ENCODE assay signal across 8 cellular contexts in the genomic region with DNA sequence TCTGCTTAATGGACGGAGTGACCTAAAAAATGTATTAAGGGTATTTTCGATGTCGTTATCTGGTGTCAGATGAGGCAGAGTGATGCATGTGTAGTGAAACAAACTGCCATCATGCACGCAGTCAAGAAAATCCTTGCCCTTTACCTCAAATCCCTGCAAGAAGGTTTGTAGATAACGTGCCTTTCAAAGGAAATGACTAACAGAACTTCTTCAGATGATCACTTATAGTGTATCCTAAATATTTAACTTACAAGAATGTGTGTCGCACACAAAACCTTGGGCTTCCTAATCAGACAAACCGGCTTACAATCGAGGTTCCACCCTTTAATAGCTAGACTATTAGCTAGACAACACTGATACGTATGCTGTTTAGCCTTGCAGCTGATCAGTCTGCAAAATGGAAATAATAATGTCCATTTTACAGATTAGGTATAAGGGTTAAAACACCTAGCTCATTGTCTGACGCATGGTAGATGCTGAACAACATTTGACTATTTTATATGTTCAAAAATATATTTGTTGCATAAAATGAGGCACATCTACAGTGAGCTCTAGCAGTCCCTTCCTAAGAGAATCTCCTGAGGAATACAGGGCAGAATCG. TPM values are rescaled to one million over a fixed set of nuclear protein-coding genes. Genes with fewer than 3 reads are reported as not detected.
A peak's percentile ranks its signal among the peaks of the same experiment; 100 is the strongest.
DNase-seq lines count a peak whose midpoint lies in the region; ATAC-seq and TF ChIP-seq lines count a peak whose summit lies in the region.

No MANE protein-coding gene starts in this region.

- POLR2A ChIA-PET in CD4-positive, alpha-beta T cell (lab: Charles Lee): interaction anchor here (0.8 kb wide), 1 partner anchor 285 kb away, joined by 3 read pairs; the partner anchor contains the start of gene WDR41

- no peak for DNase-seq in CD4-positive, alpha-beta T cell
- DNase-seq in caudate nucleus (lab: John Stamatoyannopoulos, UW) (no peak), nephron progenitor cell (no peak), GOT3 (lab: John Stamatoyannopoulos, UW) (no peak), NCI-H446 treated with DMSO at 0.1 percent for 48 hours (lab: John Stamatoyannopoulos, UW) (no peak)

- H3K9me3 ChIP-seq in CD4-positive, alpha-beta T cell (ENCODE audit: control insufficient read depth, low read length): no peaks in the 10 kb centered on the region

- ATAC-seq in CD4-positive, alpha-beta T cell (ENCODE audit: poor library complexity): peak; percentile 1
- ATAC-seq in HG03442 (IDR thresholded peaks at IDR 0.05; ENCODE audit: unreplicated experiment): peak; percentile 1
- ATAC-seq in GM18861 (IDR thresholded peaks at IDR 0.05; ENCODE audit: unreplicated experiment): no peak
- no peak for ATAC-seq in GM19324 (IDR thresholded peaks at IDR 0.05; ENCODE audit: low FRiP score, unreplicated experiment)

- H3K9me3 Mint-ChIP-seq in CD4-positive, alpha-beta T cell: no peaks in the 10 kb centered on the region
- peaks cover 4% of the 10 kb centered on the region for H3K9me3 Mint-ChIP-seq in nephron progenitor cell

- peak overlapping the region; percentile 94 for H3K4me3 Mint-ChIP-seq in CD4-positive, alpha-beta T cell
- H3K4me3 Mint-ChIP-seq in nephron progenitor cell: peak overlapping the region; percentile 86

- peak overlapping the region; percentile 95 for H3K27ac Mint-ChIP-seq in CD4-positive, alpha-beta T cell
- no peak overlapping the region for H3K27ac Mint-ChIP-seq in nephron progenitor cell

- peaks cover 46% of the 10 kb centered on the region for H3K4me1 Mint-ChIP-seq in CD4-positive, alpha-beta T cell (ENCODE audit: low read depth)
- H3K4me1 Mint-ChIP-seq in nephron progenitor cell: peaks cover 48% of the 10 kb centered on the region

- intact Hi-C loops in CD4-positive, alpha-beta T cell (cut with DNase I, micrococcal nuclease): loop anchor here (2.0 to 10.0 kb wide), 10 partner anchors 129 to 1838 kb away; partner anchors contain the start of genes AP3B1 (in 2 of the 2), AGGF1 (in 1 of the 2), HOMER1 (in 1 of the 2) and JMY (in 1 of the 2)

- H3K27ac ChIP-seq in CD4-positive, alpha-beta T cell (ENCODE audit: low read depth, low read length): peak overlapping the region; percentile 89
- H3K27ac ChIP-seq in caudate nucleus (ENCODE audit: low read depth, low read length): peak overlapping the region; percentile 76

- no peaks in the 10 kb centered on the region for H3K27me3 Mint-ChIP-seq in CD4-positive, alpha-beta T cell
- H3K27me3 Mint-ChIP-seq in nephron progenitor cell (ENCODE audit: low read depth, poor library complexity): peaks cover 7% of the 10 kb centered on the region

- CTCF ChIA-PET in CD4-positive, alpha-beta T cell (lab: Charles Lee): interaction anchor here (1.0 to 1.2 kb wide), 2 partner anchors 11 to 1208 kb away, joined by 3 read pairs; partner anchors contain the start of gene ARSB

- TF ChIP-seq CTCF in CD4-positive, alpha-beta T cell (IDR thresholded peaks at IDR 0.05): no peak
- TF ChIP-seq CTCF in nephron progenitor cell (IDR thresholded peaks at IDR 0.05): no peak

- H3K36me3 Mint-ChIP-seq in CD4-positive, alpha-beta T cell (ENCODE audit: low read depth): peaks cover 29% of the 10 kb centered on the region
- peaks cover 13% of the 10 kb centered on the region for H3K36me3 Mint-ChIP-seq in nephron progenitor cell (ENCODE audit: low read depth)

- no peaks in the 10 kb centered on the region for H3K27me3 ChIP-seq in CD4-positive, alpha-beta T cell (ENCODE audit: control insufficient read depth, insufficient read depth, low read length)

RNA-seq across cellular contexts. Expression of gene TBCA, which starts 0.6 kb away (rescaled TPM):
- 10 to 100 TPM; 72.0 to 72.9 TPM for total RNA-seq in CD4-positive, alpha-beta T cell

Comparison
In these comparisons a context has a peak if more than half of its experiments do, and no peak if none do; other contexts are left out.
1. ATAC-seq: peak in CD4-positive, alpha-beta T cell (single experiment) and HG03442 (single experiment); none in GM18861 (single experiment) and GM19324 (single experiment).